8 cellular contexts compared by ENCODE assay signal in the genomic region with DNA sequence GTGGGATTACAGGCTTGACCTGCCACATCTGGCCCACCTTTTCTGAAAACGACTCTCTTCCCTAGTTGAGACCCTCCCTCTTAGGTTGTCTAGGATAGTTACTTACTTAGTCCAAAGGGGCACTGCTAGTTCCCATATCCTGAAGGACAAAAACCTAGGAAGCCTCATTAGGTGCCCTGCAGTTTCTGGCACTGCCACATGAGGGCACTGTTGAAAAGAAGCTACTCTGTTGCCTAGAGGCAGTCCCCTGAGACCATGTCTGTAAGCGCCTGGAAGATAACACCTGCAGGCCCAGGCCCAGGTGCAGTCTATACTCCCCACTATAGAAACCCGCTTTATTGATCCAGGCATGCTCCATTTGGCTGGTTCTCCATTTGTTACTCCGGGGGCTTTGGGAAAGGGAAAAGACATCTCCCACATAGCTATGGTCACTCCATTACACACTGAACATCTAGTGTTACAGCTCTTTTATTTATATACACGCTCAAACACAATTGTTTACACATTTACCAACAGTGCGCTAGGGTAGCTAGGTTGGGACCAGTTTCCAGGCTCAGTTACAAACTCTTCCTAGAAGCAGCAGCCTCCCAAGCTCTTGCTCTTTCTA.
DNase-seq lines count a peak whose midpoint lies in the region; ATAC-seq and TF ChIP-seq lines count a peak whose summit lies in the region.

No MANE protein-coding gene starts in this region.

- H3K36me3 Mint-ChIP-seq in natural killer cell (no peaks in the 10 kb centered on the region), nephron (ENCODE audit: low read depth) (no peaks in the 10 kb centered on the region)
- peaks cover 12% of the 10 kb centered on the region for H3K36me3 Mint-ChIP-seq in natural killer cell treated with Interleukin-12 subunit alpha and Interleukin-12 subunit beta and Interleukin-15 and Interleukin-18, amount 100 ng/mL, for 72 hours

- TF ChIP-seq CTCF in natural killer cell (IDR thresholded peaks at IDR 0.05) (peak; percentile 9), cardiac fibroblast (IDR thresholded peaks at IDR 0.05; ENCODE audit: low read depth, low read length) (peak; percentile 74), nephron (IDR thresholded peaks at IDR 0.05; ENCODE audit: unreplicated experiment in 3 of 3) (peak in 2 of 3 experiments; percentile 26 to 49)

- no peak overlapping the region for H3K27ac Mint-ChIP-seq in natural killer cell
- H3K27ac Mint-ChIP-seq in natural killer cell treated with Interleukin-12 subunit alpha and Interleukin-12 subunit beta and Interleukin-15 and Interleukin-18, amount 100 ng/mL, for 72 hours: no peak overlapping the region
- no peak overlapping the region for H3K27ac Mint-ChIP-seq in nephron

- DNase-seq in natural killer cell (no peak), NCI-H460 (ENCODE audit: extremely low read depth, low read depth) (peak; percentile 32), cardiac fibroblast (ENCODE audit: low read depth in 2 of 2) (peak in 1 of 2 donors; percentile 41), G401 (ENCODE audit: low spot score) (no peak), ureter (ENCODE audit: low spot score) (no peak)
- DNase-seq in natural killer cell treated with Interleukin-12 subunit alpha and Interleukin-12 subunit beta and Interleukin-15 and Interleukin-18, amount 100 ng/mL, for 72 hours (ENCODE audit: low spot score): no peak

- H3K4me3 ChIP-seq in cardiac fibroblast (replicated peaks in 1 of 2; ENCODE audit: low read depth in 2 of 2, low read length in 2 of 2): no peak overlapping the region

- in situ Hi-C loops in G401 (cut with HindIII; ENCODE audit: low sequenced_read_pairs): no loop called here

- no peak for ATAC-seq in natural killer cell
- ATAC-seq in natural killer cell treated with Interleukin-12 subunit alpha and Interleukin-12 subunit beta and Interleukin-15 and Interleukin-18, amount 100 ng/mL, for 72 hours: no peak
- ATAC-seq in GM18870 (IDR thresholded peaks at IDR 0.05; ENCODE audit: unreplicated experiment): no peak

- H3K4me3 Mint-ChIP-seq in natural killer cell (no peak overlapping the region), nephron (no peak overlapping the region)
- H3K4me3 Mint-ChIP-seq in natural killer cell treated with Interleukin-12 subunit alpha and Interleukin-12 subunit beta and Interleukin-15 and Interleukin-18, amount 100 ng/mL, for 72 hours: no peak overlapping the region

- intact Hi-C loops in natural killer cell (cut with micrococcal nuclease): no loop called here

- H3K4me1 Mint-ChIP-seq in natural killer cell: peaks cover 0 to 12% of the 10 kb centered on the region in 2 donors
- peaks cover 0 to 3% of the 10 kb centered on the region in 2 donors for H3K4me1 Mint-ChIP-seq in natural killer cell treated with Interleukin-12 subunit alpha and Interleukin-12 subunit beta and Interleukin-15 and Interleukin-18, amount 100 ng/mL, for 72 hours (ENCODE audit: low read depth in 2 of 2)
- no peaks in the 10 kb centered on the region for H3K4me1 Mint-ChIP-seq in nephron

- H3K9me3 Mint-ChIP-seq in natural killer cell: peaks cover 4 to 8% of the 10 kb centered on the region in 2 donors
- peaks cover 5% of the 10 kb centered on the region for H3K9me3 Mint-ChIP-seq in natural killer cell treated with Interleukin-12 subunit alpha and Interleukin-12 subunit beta and Interleukin-15 and Interleukin-18, amount 100 ng/mL, for 72 hours
- no peaks in the 10 kb centered on the region for H3K9me3 Mint-ChIP-seq in nephron

- H3K27me3 Mint-ChIP-seq in natural killer cell (ENCODE audit: low read depth in 2 of 2) (peaks cover 6 to 8% of the 10 kb centered on the region in 2 donors), nephron (ENCODE audit: low read depth) (peaks cover 8% of the 10 kb centered on the region)
- H3K27me3 Mint-ChIP-seq in natural killer cell treated with Interleukin-12 subunit alpha and Interleukin-12 subunit beta and Interleukin-15 and Interleukin-18, amount 100 ng/mL, for 72 hours: peaks cover 0 to 18% of the 10 kb centered on the region in 2 donors

Comparison
In these comparisons a context has a peak if more than half of its experiments do, and no peak if none do; other contexts are left out.
1. CTCF ChIP-seq: peak in every context shown above with its lines; median percentile 74 in cardiac fibroblast; 38 in nephron; 9 in natural killer cell.